16 cellular contexts compared by ENCODE assay signal in genomic region chr2:206488623-206489022, GRCh38.
"Had no signal": no experiment of that assay in that cellular context is flagged by ENCODE, and none has a peak within 500 bp of the region (broad histone marks: within the 10 kb centered on the region; RNA-seq: fewer than 3 reads in every experiment).

No MANE protein-coding gene starts in this region.

- H3K27ac ChIP-seq: brain microvascular endothelial cell, esophagus muscularis mucosa, prostate gland, right lobe of liver, stomach, thoracic aorta had no signal

- H3K9me3 ChIP-seq: esophagus muscularis mucosa, prostate gland, right lobe of liver, thoracic aorta had no signal

- ATAC-seq: naive thymus-derived CD8-positive, alpha-beta T cell; right lobe of liver had no signal

- H3K27me3 ChIP-seq: brain microvascular endothelial cell, esophagus muscularis mucosa, right lobe of liver, stomach had no signal

- H3K4me1 ChIP-seq: esophagus muscularis mucosa, prostate gland, right lobe of liver, stomach had no signal

- H3K4me3 Mint-ChIP-seq: activated naive CD8-positive, alpha-beta T cell; activated T-helper 1 cell treated with anti-CD3 and anti-CD28 coated beads, Interleukin-12 subunit alpha, Interleukin-12 subunit beta, Interleukin-2, Interleukin-4 antibody, amounts not matched to agents 30 ng/mL and 10 ng/mL and 1 ng/mL, durations not matched to agents 14 hours and 24 hours and 36 hours; naive thymus-derived CD8-positive, alpha-beta T cell had no signal

- FAIRE-seq: endometrium had no signal

- H3K9me3 Mint-ChIP-seq: activated T-helper 1 cell treated with anti-CD3 and anti-CD28 coated beads, Interleukin-12 subunit alpha, Interleukin-12 subunit beta, Interleukin-2, Interleukin-4 antibody, amounts not matched to agents 30 ng/mL and 10 ng/mL and 1 ng/mL, durations not matched to agents 14 hours and 24 hours and 36 hours had no signal

- H3K27ac Mint-ChIP-seq: activated naive CD8-positive, alpha-beta T cell; activated T-helper 1 cell treated with anti-CD3 and anti-CD28 coated beads, Interleukin-12 subunit alpha, Interleukin-12 subunit beta, Interleukin-2, Interleukin-4 antibody, amounts not matched to agents 30 ng/mL and 10 ng/mL and 1 ng/mL, durations not matched to agents 14 hours and 24 hours and 36 hours; naive thymus-derived CD8-positive, alpha-beta T cell had no signal

- H3K36me3 ChIP-seq: brain microvascular endothelial cell, esophagus muscularis mucosa, prostate gland, right lobe of liver, stomach, thoracic aorta had no signal

- DNase-seq: activated CD4-positive, CD25-positive, alpha-beta regulatory T cell treated with anti-CD3 and anti-CD28 coated beads, Interleukin-2, amount 50 U/mL, for 72 hours; amygdala; brain microvascular endothelial cell; dermis blood vessel endothelial cell; left cardiac atrium; naive thymus-derived CD8-positive, alpha-beta T cell; occipital lobe; right lobe of liver; stimulated activated CD4-positive, alpha-beta T cell treated with anti-CD3 and anti-CD28 coated beads, Interleukin-2, amount 100 ng/mL, for 24 hours; stomach had no signal

- H3K4me3 ChIP-seq: esophagus muscularis mucosa, prostate gland, right lobe of liver, stomach, thoracic aorta had no signal

- H3K36me3 Mint-ChIP-seq: activated naive CD8-positive, alpha-beta T cell; naive thymus-derived CD8-positive, alpha-beta T cell had no signal
